ENCODE assay signal across 8 cellular contexts in genomic region chr12:116599285-116600122, GRCh38.
A peak's percentile ranks its signal among the peaks of the same experiment; 100 is the strongest.
DNase-seq lines count a peak whose midpoint lies in the region; ATAC-seq and TF ChIP-seq lines count a peak whose summit lies in the region.

No MANE protein-coding gene starts in this region.

- H3K79me2 ChIP-seq in OCI-LY1 (ENCODE audit: insufficient read depth, low read length) = no peaks in the 10 kb centered on the region

- H3K27me3 ChIP-seq in OCI-LY1 (ENCODE audit: insufficient read depth, low read length) = no peaks in the 10 kb centered on the region

- no peak overlapping the region for H3K9ac ChIP-seq in OCI-LY1 (ENCODE audit: low read length)

- H3K4me3 Mint-ChIP-seq in nephron = peak overlapping the region; percentile 62 to 71 (median 63)

- H3F3A ChIP-seq in OCI-LY1 (ENCODE audit: insufficient read depth, low read length) = no peaks in the 10 kb centered on the region

- H3K9me2 ChIP-seq in OCI-LY1 (ENCODE audit: low read depth, low read length) = no peaks in the 10 kb centered on the region

- peak overlapping the region; percentile 89 to 91 (median 90) for H3K27ac Mint-ChIP-seq in nephron

- H3K36me3 Mint-ChIP-seq in nephron (ENCODE audit: low read depth) = no peaks in the 10 kb centered on the region

- H3K27me3 Mint-ChIP-seq in nephron (ENCODE audit: low read depth) = peaks cover 4% of the 10 kb centered on the region

- H3K4me1 Mint-ChIP-seq in nephron = peaks cover 53% of the 10 kb centered on the region

- no peaks in the 10 kb centered on the region for H3K9me3 Mint-ChIP-seq in nephron

- DNase-seq in NCI-H2196 (lab: John Stamatoyannopoulos, UW; ENCODE audit: unreplicated experiment) (peak; percentile 17), NCI-H2196 treated with DMSO at 0.1 percent for 48 hours (lab: John Stamatoyannopoulos, UW; ENCODE audit: unreplicated experiment) (no peak), fibroblast of peridontal ligament (ENCODE audit: extremely low read depth) (peak; percentile 73)
- peak; percentile 18 to 32 for DNase-seq in activated T-helper 1 cell treated with anti-CD3 and anti-CD28 coated beads, Interleukin-2, amount 50 U/mL, for 16 hours (ENCODE audit: low read depth in 1 of 2, low spot score in 1 of 2)
- DNase-seq in stimulated activated naive CD4-positive, alpha-beta T cell (lab: John Stamatoyannopoulos, UW) = peak in 5 of 6 experiments; percentile 23 to 45 (median 38)

- H2AFZ ChIP-seq in OCI-LY1 (ENCODE audit: low read length) = no peak overlapping the region

- H3K9me3 ChIP-seq in OCI-LY1 (ENCODE audit: low read length) = no peaks in the 10 kb centered on the region

- no peaks in the 10 kb centered on the region for H4K20me1 ChIP-seq in OCI-LY1 (ENCODE audit: insufficient read depth, low read length)

- H3K4me2 ChIP-seq in OCI-LY1 (ENCODE audit: low read length) = no peak overlapping the region

- H3K4me1 ChIP-seq in OCI-LY1 (ENCODE audit: insufficient read depth, low read length, severe bottlenecking) = no peaks in the 10 kb centered on the region

- TF ChIP-seq CTCF in OCI-LY1 (IDR thresholded peaks at IDR 0.05; ENCODE audit: low read length) = peak; percentile 47
- peak; percentile 58 to 73 (median 66) for TF ChIP-seq CTCF in nephron (IDR thresholded peaks at IDR 0.05; ENCODE audit: unreplicated experiment in 3 of 3)

- ATAC-seq in HG03378 (IDR thresholded peaks at IDR 0.05; ENCODE audit: unreplicated experiment) = no peak

- no peak overlapping the region for H3K4me3 ChIP-seq in OCI-LY1 (ENCODE audit: low read depth, low read length, poor library complexity, severe bottlenecking)

- H3K36me3 ChIP-seq in OCI-LY1 (ENCODE audit: insufficient read depth, low read length) = no peaks in the 10 kb centered on the region

- H3K27ac ChIP-seq in OCI-LY1 (ENCODE audit: low read depth, low read length, poor library complexity, severe bottlenecking) = no peak overlapping the region
